In genomic region chr10:30390207-30390606, GRCh38 we compare ENCODE assay signal across 35 cellular contexts.
"Had no signal": no experiment of that assay in that cellular context is flagged by ENCODE, and none has a peak within 500 bp of the region (broad histone marks: within the 10 kb centered on the region; RNA-seq: fewer than 3 reads in every experiment).

No MANE protein-coding gene starts in this region.

- H3K36me3 ChIP-seq: MG63 had no signal

- DNase-seq: Kasumi-1, MG63, MM.1S, MV-4-11, NCI-H1048, NCI-H1092, NCI-H1092 treated with DMSO at 0.1 percent for 48 hours, NCI-H1105, NCI-H1105 treated with DMSO at 0.1 percent for 48 hours, NCI-H1417, NCI-H1417 treated with DMSO at 0.1 percent for 48 hours, NCI-H1436, NCI-H1436 treated with DMSO at 0.1 percent for 48 hours, NCI-H146, NCI-H1694, NCI-H1694 treated with DMSO at 0.1 percent for 48 hours, NCI-H187, NCI-H187 treated with DMSO at 0.1 percent for 48 hours, NCI-H1930, NCI-H2029, NCI-H2029 treated with DMSO at 0.1 percent for 48 hours, NCI-H2081, NCI-H2081 treated with DMSO at 0.1 percent for 48 hours, NCI-H2107, NCI-H2171, NCI-H2171 treated with DMSO at 0.1 percent for 48 hours, NCI-H2227 treated with DMSO at 0.1 percent for 48 hours, NCI-H226, NCI-H345, NCI-H446, NCI-H446 treated with DMSO at 0.1 percent for 48 hours, NCI-H510A, NCI-H510A treated with DMSO at 0.1 percent for 48 hours, NCI-H524, NCI-H524 treated with DMSO at 0.1 percent for 48 hours had no signal

- H3K4me3 ChIP-seq: MG63 had no signal

- H3K9me3 ChIP-seq: MG63 had no signal
